In genomic region chr12:103766028-103766427, GRCh38 we compare ENCODE assay signal across 31 cellular contexts.
"Had no signal": no experiment of that assay in that cellular context is flagged by ENCODE, and none has a peak within 500 bp of the region (broad histone marks: within the 10 kb centered on the region; RNA-seq: fewer than 3 reads in every experiment).

No MANE protein-coding gene starts in this region.

- H3K4me3 ChIP-seq: ovary, psoas muscle, right lobe of liver, skin epidermis, smooth muscle cell, spleen, stomach, thoracic aorta, thyroid gland, tibial nerve, upper lobe of left lung, vagina had no signal

- FAIRE-seq: urothelium cell line had no signal

- H3K27ac Mint-ChIP-seq: naive thymus-derived CD4-positive, alpha-beta T cell; natural killer cell; nephron; progenitor cell of endocrine pancreas; stimulated activated naive B cell treated with anti-CD40 and anti-IgM and Interleukin-4, amounts not matched to agents 10 μg/mL and 1 μg/mL and 100 μg/mL, for 72 hours; stimulated activated naive CD8-positive, alpha-beta T cell treated with anti-CD3 and anti-CD28 coated beads, Interleukin-15, Interleukin-2, amounts not matched to agents 100 ng/mL and 50 ng/mL, for 24 hours had no signal

- H3K27me3 ChIP-seq: ovary, right lobe of liver, spleen, stomach, thyroid gland, tibial nerve, upper lobe of left lung, vagina had no signal

- ATAC-seq: naive thymus-derived CD4-positive, alpha-beta T cell; natural killer cell; psoas muscle; right cardiac atrium; right lobe of liver; stimulated activated naive B cell treated with anti-CD40 and anti-IgM and Interleukin-4, amounts not matched to agents 10 μg/mL and 1 μg/mL and 100 μg/mL, for 72 hours had no signal

- DNase-seq: naive thymus-derived CD4-positive, alpha-beta T cell; natural killer cell; occipital lobe; ovary; posterior cingulate gyrus; psoas muscle; right cardiac atrium; right lobe of liver; spleen; stimulated activated CD4-positive, alpha-beta T cell treated with anti-CD3 and anti-CD28 coated beads, Interleukin-12 subunit alpha, Interleukin-12 subunit beta, amount 100 ng/mL, for 4 hours; stimulated activated CD4-positive, alpha-beta T cell treated with anti-CD3 and anti-CD28 coated beads, Interleukin-1b, Interleukin-23, amount 100 ng/mL, for 48 hours; stimulated activated CD4-positive, alpha-beta T cell treated with anti-CD3 and anti-CD28 coated beads, Interleukin-4, amount 100 ng/mL, for 1 hour; stimulated activated CD4-positive, alpha-beta T cell treated with anti-CD3 and anti-CD28 coated beads, Interleukin-4, amount 100 ng/mL, for 4 hours; stimulated activated CD8-positive, alpha-beta memory T cell treated with anti-CD3 and anti-CD28 coated beads, Interleukin-4, amount 100 ng/mL, for 48 hours; stimulated activated naive B cell treated with anti-CD40 and anti-IgM and Interleukin-4, amounts not matched to agents 10 μg/mL and 1 μg/mL and 100 μg/mL, for 72 hours; stimulated activated naive CD4-positive, alpha-beta T cell treated with Interleukin-2 at 50 U/mL for 16 hours; stomach; thyroid gland; trophoblast cell; upper lobe of left lung had no signal

- H3K9me3 ChIP-seq: ovary, psoas muscle, right lobe of liver, spleen, stomach, thoracic aorta, thyroid gland, tibial nerve, upper lobe of left lung, vagina had no signal

- H3K9me3 Mint-ChIP-seq: naive thymus-derived CD4-positive, alpha-beta T cell; natural killer cell; nephron; neural crest cell; stimulated activated naive B cell treated with anti-CD40 and anti-IgM and Interleukin-4, amounts not matched to agents 10 μg/mL and 1 μg/mL and 100 μg/mL, for 72 hours; stimulated activated naive CD8-positive, alpha-beta T cell treated with anti-CD3 and anti-CD28 coated beads, Interleukin-15, Interleukin-2, amounts not matched to agents 100 ng/mL and 50 ng/mL, for 24 hours had no signal

- H3K27me3 Mint-ChIP-seq: naive thymus-derived CD4-positive, alpha-beta T cell; progenitor cell of endocrine pancreas; stimulated activated naive B cell treated with anti-CD40 and anti-IgM and Interleukin-4, amounts not matched to agents 10 μg/mL and 1 μg/mL and 100 μg/mL, for 72 hours; stimulated activated naive CD8-positive, alpha-beta T cell treated with anti-CD3 and anti-CD28 coated beads, Interleukin-15, Interleukin-2, amounts not matched to agents 100 ng/mL and 50 ng/mL, for 24 hours had no signal

- H3K4me3 Mint-ChIP-seq: naive thymus-derived CD4-positive, alpha-beta T cell; natural killer cell; nephron; neural crest cell; stimulated activated naive B cell treated with anti-CD40 and anti-IgM and Interleukin-4, amounts not matched to agents 10 μg/mL and 1 μg/mL and 100 μg/mL, for 72 hours; stimulated activated naive CD8-positive, alpha-beta T cell treated with anti-CD3 and anti-CD28 coated beads, Interleukin-15, Interleukin-2, amounts not matched to agents 100 ng/mL and 50 ng/mL, for 24 hours had no signal

- H3K27ac ChIP-seq: ovary, parathyroid adenoma, psoas muscle, right lobe of liver, skin epidermis, spleen, stomach, thoracic aorta, thyroid gland, tibial nerve, upper lobe of left lung, vagina had no signal

- H3K36me3 Mint-ChIP-seq: natural killer cell had no signal

- H3K4me1 Mint-ChIP-seq: naive thymus-derived CD4-positive, alpha-beta T cell; natural killer cell; stimulated activated naive B cell treated with anti-CD40 and anti-IgM and Interleukin-4, amounts not matched to agents 10 μg/mL and 1 μg/mL and 100 μg/mL, for 72 hours had no signal

- H3K36me3 ChIP-seq: ovary, thyroid gland had no signal

- H3K4me1 ChIP-seq: parathyroid adenoma, psoas muscle, right lobe of liver, spleen, stomach, thyroid gland, tibial nerve, upper lobe of left lung, vagina had no signal
